In genomic region chr14:102279282-102279681, GRCh38 we compare ENCODE assay signal across 22 cellular contexts. TPM values are rescaled to one million over a fixed set of nuclear protein-coding genes. Genes with fewer than 3 reads are reported as not detected.
A peak's percentile ranks its signal among the peaks of the same experiment; 100 is the strongest.
DNase-seq lines count a peak whose midpoint lies in the region; ATAC-seq, FAIRE-seq and TF ChIP-seq lines count a peak whose summit lies in the region.
"Had no signal": no experiment of that assay in that cellular context is flagged by ENCODE, and none has a peak within 500 bp of the region (broad histone marks: within the 10 kb centered on the region; RNA-seq: fewer than 3 reads in every experiment).

No MANE protein-coding gene starts in this region.

- H3K4me1 Mint-ChIP-seq in Calu3 (ENCODE audit: low read depth, unreplicated experiment): peaks cover 27% of the 10 kb centered on the region
- H3K4me1 Mint-ChIP-seq in activated naive CD8-positive, alpha-beta T cell treated with anti-CD3 and anti-CD28 coated beads for 36 hours: no peaks in the 10 kb centered on the region
- H3K4me1 Mint-ChIP-seq: activated CD4-positive, alpha-beta T cell treated with anti-CD3 and anti-CD28 coated beads, Interleukin-2, amount 10 ng/mL, durations not matched to agents 7 days and 5 days; CD4-positive, alpha-beta memory T cell had no signal

- TF ChIP-seq POLR2A in esophagus squamous epithelium (IDR thresholded peaks at IDR 0.05): no peak

- H3K9me3 ChIP-seq in esophagus squamous epithelium (no peaks in the 10 kb centered on the region), osteoblast (ENCODE audit: low read depth, low read length) (peaks cover 2% of the 10 kb centered on the region)

- H3K27ac Mint-ChIP-seq in Calu3 (ENCODE audit: unreplicated experiment): peak overlapping the region; percentile 86
- no peak overlapping the region for H3K27ac Mint-ChIP-seq in activated naive CD8-positive, alpha-beta T cell treated with anti-CD3 and anti-CD28 coated beads for 36 hours
- H3K27ac Mint-ChIP-seq: activated CD4-positive, alpha-beta T cell treated with anti-CD3 and anti-CD28 coated beads, Interleukin-2, amount 10 ng/mL, durations not matched to agents 7 days and 5 days; CD4-positive, alpha-beta memory T cell; nephron had no signal

- no peaks in the 10 kb centered on the region for H4K20me1 ChIP-seq in osteoblast (ENCODE audit: insufficient read depth, low read length)

- H3K79me2 ChIP-seq in osteoblast (ENCODE audit: insufficient read depth, low read length): peaks cover 37% of the 10 kb centered on the region

- FAIRE-seq in RCC 7860 (lab: Jason Lieb, UNC): no peak
- FAIRE-seq: small intestine, urothelium cell line had no signal

- 54 to 81% methylated on average over 2 to 3 of the region's 3 CpGs for WGBS in esophagus squamous epithelium, 2 donors

- H3K4me1 ChIP-seq in esophagus squamous epithelium (peaks cover 0 to 27% (median 4%) of the 10 kb centered on the region in 3 donors), osteoblast (ENCODE audit: insufficient read depth, low read length) (peaks cover 43% of the 10 kb centered on the region)

- no peak for ATAC-seq in HG03565 (IDR thresholded peaks at IDR 0.05; ENCODE audit: unreplicated experiment)
- ATAC-seq: Right ventricle myocardium inferior had no signal

- peak overlapping the region; percentile 31 for H3K4me2 ChIP-seq in osteoblast (ENCODE audit: insufficient read depth, low read length)
- H3K4me2 ChIP-seq: KMS-11 had no signal

- H3K4me3 Mint-ChIP-seq in Calu3 (ENCODE audit: low read depth, unreplicated experiment): no peak overlapping the region
- H3K4me3 Mint-ChIP-seq in activated naive CD8-positive, alpha-beta T cell treated with anti-CD3 and anti-CD28 coated beads for 36 hours: no peak overlapping the region
- H3K4me3 Mint-ChIP-seq: activated CD4-positive, alpha-beta T cell treated with anti-CD3 and anti-CD28 coated beads, Interleukin-2, amount 10 ng/mL, durations not matched to agents 7 days and 5 days; CD4-positive, alpha-beta memory T cell; nephron had no signal

- H3K4me3 ChIP-seq in esophagus squamous epithelium (no peak overlapping the region), osteoblast (ENCODE audit: insufficient read depth, low read length) (no peak overlapping the region)

- no peaks in the 10 kb centered on the region for H3K9me3 Mint-ChIP-seq in Calu3 (ENCODE audit: low read depth, unreplicated experiment)
- no peaks in the 10 kb centered on the region for H3K9me3 Mint-ChIP-seq in activated naive CD8-positive, alpha-beta T cell treated with anti-CD3 and anti-CD28 coated beads for 36 hours
- H3K9me3 Mint-ChIP-seq: activated CD4-positive, alpha-beta T cell treated with anti-CD3 and anti-CD28 coated beads, Interleukin-2, amount 10 ng/mL, durations not matched to agents 7 days and 5 days; CD4-positive, alpha-beta memory T cell had no signal

- no peak overlapping the region for H2AFZ ChIP-seq in osteoblast (ENCODE audit: low read length)

- H3K27me3 ChIP-seq in esophagus squamous epithelium: no peaks in the 10 kb centered on the region
- no peaks in the 10 kb centered on the region for H3K27me3 ChIP-seq in osteoblast (ENCODE audit: insufficient read depth, low read length)

- DNase-seq in Calu3 (no peak), RCC 7860 (ENCODE audit: low spot score) (peak; percentile 36), esophagus squamous epithelium (lab: John Stamatoyannopoulos, UW) (no peak), osteoblast (ENCODE audit: insufficient read length, low spot score, missing footprints) (no peak), H4 (ENCODE audit: low spot score) (no peak), ecto neural progenitor cell (ENCODE audit: low spot score) (no peak)
- no peak for DNase-seq in activated naive CD8-positive, alpha-beta T cell treated with anti-CD3 and anti-CD28 coated beads for 36 hours
- DNase-seq: activated CD4-positive, alpha-beta T cell treated with anti-CD3 and anti-CD28 coated beads, Interleukin-2, amount 10 ng/mL, durations not matched to agents 7 days and 5 days; activated T-cell treated with anti-CD3 and anti-CD28 coated beads for 4 hours; amygdala; CD4-positive, alpha-beta memory T cell; DMS79; NCI-H1092 treated with DMSO at 0.1 percent for 48 hours; NCI-H2081; stimulated activated CD4-positive, alpha-beta T cell treated with anti-CD3 and anti-CD28 coated beads, Interleukin-4, amount 100 ng/mL, for 4 hours had no signal

- H3K27me3 Mint-ChIP-seq in Calu3 (ENCODE audit: unreplicated experiment): no peaks in the 10 kb centered on the region
- no peaks in the 10 kb centered on the region for H3K27me3 Mint-ChIP-seq in activated naive CD8-positive, alpha-beta T cell treated with anti-CD3 and anti-CD28 coated beads for 36 hours
- H3K27me3 Mint-ChIP-seq: activated CD4-positive, alpha-beta T cell treated with anti-CD3 and anti-CD28 coated beads, Interleukin-2, amount 10 ng/mL, durations not matched to agents 7 days and 5 days; CD4-positive, alpha-beta memory T cell; progenitor cell of endocrine pancreas had no signal

- H3K36me3 Mint-ChIP-seq in Calu3 (ENCODE audit: insufficient read depth, unreplicated experiment): peaks cover 63% of the 10 kb centered on the region
- H3K36me3 Mint-ChIP-seq in activated naive CD8-positive, alpha-beta T cell treated with anti-CD3 and anti-CD28 coated beads for 36 hours: no peaks in the 10 kb centered on the region
- H3K36me3 Mint-ChIP-seq: CD4-positive, alpha-beta memory T cell had no signal

- TF ChIP-seq CTCF in Calu3 (IDR thresholded peaks at IDR 0.05; ENCODE audit: unreplicated experiment): no peak
- no peak for TF ChIP-seq CTCF in esophagus squamous epithelium (IDR thresholded peaks at IDR 0.05)
- TF ChIP-seq CTCF in osteoblast (IDR thresholded peaks at IDR 0.05; ENCODE audit: extremely low read depth, low read depth, low read length): no peak

- intact Hi-C loops in Calu3 (cut with micrococcal nuclease; ENCODE audit: unreplicated experiment) (loop anchor here (1.0 to 5.0 kb wide), 3 partner anchors 16 to 44 kb away; partner anchors contain the start of gene ZNF839), esophagus squamous epithelium (cut with DNase I) (no loop called here)

- H3K36me3 ChIP-seq in esophagus squamous epithelium (no peaks in the 10 kb centered on the region), osteoblast (ENCODE audit: insufficient read depth, low read length) (peaks cover 32% of the 10 kb centered on the region)

- H3K27ac ChIP-seq in esophagus squamous epithelium (peak overlapping the region; percentile 6 to 67 (median 40)), osteoblast (ENCODE audit: low read depth, low read length) (peak overlapping the region; percentile 95)
- H3K27ac ChIP-seq: KMS-11 had no signal

- TSS peak; percentile 15 for BruUV-seq in Calu3 (replicated peaks; lab: Mats Ljungman, UMichigan)

- CTCF ChIA-PET in Calu3 (lab: Charles Lee): interaction anchor here (0.6 kb wide), 1 partner anchor 17 kb away, joined by 3 read pairs; no protein-coding TSS in a partner anchor

RNA-seq across cellular contexts. Expression of gene MOK, which starts 25.7 kb away (rescaled TPM):
- total RNA-seq in Calu3 (2022) (89.7 and 107 TPM in 2 replicates), esophagus squamous epithelium (1 to 10 TPM; 6.2 to 8.3 (median 6.4) TPM), osteoblast (81.0 and 86.1 TPM in 2 replicates)
- 1.6 and 2.0 TPM in 2 replicates for total RNA-seq in H4 (2014; rRNA removed; shearing (Covaris generic))
- 1 to 10 TPM; 6.5 to 7.4 TPM for total RNA-seq in activated naive CD8-positive, alpha-beta T cell treated with anti-CD3 and anti-CD28 coated beads for 36 hours

RNA-seq across cellular contexts. Expression of gene ZNF839, which starts 40.3 kb away (rescaled TPM):
- total RNA-seq in Calu3 (2022) (18.3 and 21.7 TPM in 2 replicates), esophagus squamous epithelium (1 to 10 TPM; 4.7 to 7.2 (median 6.1) TPM), osteoblast (7.2 and 9.1 TPM in 2 replicates)
- 2.7 and 5.0 TPM in 2 replicates for total RNA-seq in H4 (2014; rRNA removed; shearing (Covaris generic))
- 10 to 100 TPM; 12.9 TPM for total RNA-seq in activated naive CD8-positive, alpha-beta T cell treated with anti-CD3 and anti-CD28 coated beads for 36 hours
